1 cellular context compared by ENCODE assay signal in the genomic region with DNA sequence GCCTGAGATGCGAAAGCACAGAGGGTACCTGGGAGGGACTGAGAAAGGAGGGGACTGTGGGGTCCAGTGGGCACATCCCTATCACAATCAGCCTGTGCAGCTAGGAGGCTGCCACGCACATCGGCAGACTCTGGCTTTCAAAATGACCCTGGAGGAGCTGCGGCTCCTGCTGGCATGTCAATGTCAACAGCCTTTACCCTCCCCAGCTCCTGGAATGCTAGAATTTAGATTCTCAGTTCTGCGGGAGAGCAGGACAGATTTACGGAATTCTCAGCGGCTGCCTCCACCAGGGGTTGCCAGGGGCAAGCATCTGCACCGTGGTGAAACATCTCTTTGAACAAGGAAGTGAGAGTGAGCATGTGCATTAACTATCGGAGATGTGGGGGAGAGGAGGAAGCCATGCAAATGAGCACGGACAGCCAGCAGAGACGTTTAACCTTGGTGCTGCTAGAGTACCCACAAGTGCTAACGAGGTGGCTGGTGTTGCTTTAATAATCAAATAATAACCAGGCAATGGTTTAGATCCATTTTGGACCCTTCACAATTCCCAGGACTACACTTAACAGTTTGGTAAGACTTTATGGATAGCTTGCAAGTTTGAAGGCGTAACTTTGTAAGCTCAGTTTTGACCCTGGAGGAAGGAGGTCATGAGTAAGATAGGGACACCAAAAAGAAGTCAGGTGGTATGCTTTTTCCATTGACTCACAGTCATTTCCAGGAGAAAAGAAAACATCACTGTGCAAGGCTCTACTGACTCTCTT.
TF ChIP-seq lines count a peak whose summit lies in the region.

No MANE protein-coding gene starts in this region.

TF ChIP-seq in GM12878, 131 proteins besides CTCF, POLR2A, EP300 and RAD21 (continued from another document and continues in another):
- TF ChIP-seq, protein P1, sequence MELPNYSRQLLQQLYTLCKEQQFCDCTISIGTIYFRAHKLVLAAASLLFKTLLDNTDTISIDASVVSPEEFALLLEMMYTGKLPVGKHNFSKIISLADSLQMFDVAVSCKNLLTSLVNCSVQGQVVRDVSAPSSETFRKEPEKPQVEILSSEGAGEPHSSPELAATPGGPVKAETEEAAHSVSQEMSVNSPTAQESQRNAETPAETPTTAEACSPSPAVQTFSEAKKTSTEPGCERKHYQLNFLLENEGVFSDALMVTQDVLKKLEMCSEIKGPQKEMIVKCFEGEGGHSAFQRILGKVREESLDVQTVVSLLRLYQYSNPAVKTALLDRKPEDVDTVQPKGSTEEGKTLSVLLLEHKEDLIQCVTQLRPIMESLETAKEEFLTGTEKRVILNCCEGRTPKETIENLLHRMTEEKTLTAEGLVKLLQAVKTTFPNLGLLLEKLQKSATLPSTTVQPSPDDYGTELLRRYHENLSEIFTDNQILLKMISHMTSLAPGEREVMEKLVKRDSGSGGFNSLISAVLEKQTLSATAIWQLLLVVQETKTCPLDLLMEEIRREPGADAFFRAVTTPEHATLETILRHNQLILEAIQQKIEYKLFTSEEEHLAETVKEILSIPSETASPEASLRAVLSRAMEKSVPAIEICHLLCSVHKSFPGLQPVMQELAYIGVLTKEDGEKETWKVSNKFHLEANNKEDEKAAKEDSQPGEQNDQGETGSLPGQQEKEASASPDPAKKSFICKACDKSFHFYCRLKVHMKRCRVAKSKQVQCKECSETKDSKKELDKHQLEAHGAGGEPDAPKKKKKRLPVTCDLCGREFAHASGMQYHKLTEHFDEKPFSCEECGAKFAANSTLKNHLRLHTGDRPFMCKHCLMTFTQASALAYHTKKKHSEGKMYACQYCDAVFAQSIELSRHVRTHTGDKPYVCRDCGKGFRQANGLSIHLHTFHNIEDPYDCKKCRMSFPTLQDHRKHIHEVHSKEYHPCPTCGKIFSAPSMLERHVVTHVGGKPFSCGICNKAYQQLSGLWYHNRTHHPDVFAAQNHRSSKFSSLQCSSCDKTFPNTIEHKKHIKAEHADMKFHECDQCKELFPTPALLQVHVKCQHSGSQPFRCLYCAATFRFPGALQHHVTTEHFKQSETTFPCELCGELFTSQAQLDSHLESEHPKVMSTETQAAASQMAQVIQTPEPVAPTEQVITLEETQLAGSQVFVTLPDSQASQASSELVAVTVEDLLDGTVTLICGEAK (IDR thresholded peaks at IDR 0.05; ENCODE audit: borderline replicate concordance), result no peak; the same call in 1 of the 2 replicates
- TF ChIP-seq SRF (IDR thresholded peaks at IDR 0.05; ENCODE audit: low read depth in 2 of 2, low read length in 2 of 2) (no peak), SPI1 (IDR thresholded peaks at IDR 0.05; ENCODE audit: borderline replicate concordance, insufficient read depth, low read depth, low read length) (peak; percentile 98), NFIC (IDR thresholded peaks at IDR 0.05; ENCODE audit: low read depth, low read length) (peak; percentile 75; the same call in 1 of the 2 replicates), SMAD1 (IDR thresholded peaks at IDR 0.05; ENCODE audit: low read depth, partially characterized antibody) (no peak), CBX3 (IDR thresholded peaks at IDR 0.05; ENCODE audit: borderline replicate concordance, low read depth) (no peak), FOS (IDR thresholded peaks at IDR 0.05; ENCODE audit: borderline replicate concordance, extremely low read depth, insufficient read length) (no peak), MEF2B (IDR thresholded peaks at IDR 0.05; ENCODE audit: partially characterized antibody, poor library complexity, severe bottlenecking) (peak; percentile 28), BCL11A (IDR thresholded peaks at IDR 0.05; ENCODE audit: low read depth, low read length) (peak; percentile 80; the same call in 1 of the 2 replicates), SMC3 (IDR thresholded peaks at IDR 0.05; ENCODE audit: borderline replicate concordance, low read length) (peak; percentile 50; the same call in 1 of the 2 replicates), RB1 (IDR thresholded peaks at IDR 0.05; ENCODE audit: borderline replicate concordance) (no peak), RELB (IDR thresholded peaks at IDR 0.05; ENCODE audit: low read depth) (peak; percentile 56; the same call in 1 of the 2 replicates), SP1 (IDR thresholded peaks at IDR 0.05; ENCODE audit: low read depth, low read length) (peak; percentile 43), GABPA (IDR thresholded peaks at IDR 0.05; ENCODE audit: low read depth) (no peak), NR2F1 (conservative IDR thresholded peaks at IDR 0.05) (peak; percentile 92), ZNF207 (IDR thresholded peaks at IDR 0.05; ENCODE audit: borderline replicate concordance) (no peak; the same call in 1 of the 2 replicates), RFX5 (IDR thresholded peaks at IDR 0.05; ENCODE audit: low read depth, low read length) (no peak), ZSCAN29 (IDR thresholded peaks at IDR 0.05) (no peak), ZNF592 (IDR thresholded peaks at IDR 0.05) (no peak; the same call in 1 of the 2 replicates), NBN (IDR thresholded peaks at IDR 0.05) (peak; percentile 68; the same call in 1 of the 2 replicates), KDM1A (IDR thresholded peaks at IDR 0.05; ENCODE audit: borderline replicate concordance) (no peak), POLR2AphosphoS2 (IDR thresholded peaks at IDR 0.05; ENCODE audit: low read depth, low read length) (no peak), JUND (IDR thresholded peaks at IDR 0.05; ENCODE audit: low read depth, low read length) (no peak), CREM (IDR thresholded peaks at IDR 0.05; ENCODE audit: low read depth) (0 out of 2 replicates have a peak, but pooled peaks have one; percentile 54), HCFC1 (IDR thresholded peaks at IDR 0.05; ENCODE audit: low read length) (no peak), MLLT1 (IDR thresholded peaks at IDR 0.05) (peak; percentile 7; the same call in 1 of the 2 replicates), ZBED1 (IDR thresholded peaks at IDR 0.05; ENCODE audit: borderline replicate concordance) (peak; percentile 58; the same call in 1 of the 2 replicates), RBBP5 (conservative IDR thresholded peaks at IDR 0.05) (no peak)
- TF ChIP-seq, protein P2, sequence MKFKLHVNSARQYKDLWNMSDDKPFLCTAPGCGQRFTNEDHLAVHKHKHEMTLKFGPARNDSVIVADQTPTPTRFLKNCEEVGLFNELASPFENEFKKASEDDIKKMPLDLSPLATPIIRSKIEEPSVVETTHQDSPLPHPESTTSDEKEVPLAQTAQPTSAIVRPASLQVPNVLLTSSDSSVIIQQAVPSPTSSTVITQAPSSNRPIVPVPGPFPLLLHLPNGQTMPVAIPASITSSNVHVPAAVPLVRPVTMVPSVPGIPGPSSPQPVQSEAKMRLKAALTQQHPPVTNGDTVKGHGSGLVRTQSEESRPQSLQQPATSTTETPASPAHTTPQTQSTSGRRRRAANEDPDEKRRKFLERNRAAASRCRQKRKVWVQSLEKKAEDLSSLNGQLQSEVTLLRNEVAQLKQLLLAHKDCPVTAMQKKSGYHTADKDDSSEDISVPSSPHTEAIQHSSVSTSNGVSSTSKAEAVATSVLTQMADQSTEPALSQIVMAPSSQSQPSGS (IDR thresholded peaks at IDR 0.05; ENCODE audit: low read length), result peak; percentile 15; the same call in 1 of the 2 replicates
- TF ChIP-seq, protein P3, sequence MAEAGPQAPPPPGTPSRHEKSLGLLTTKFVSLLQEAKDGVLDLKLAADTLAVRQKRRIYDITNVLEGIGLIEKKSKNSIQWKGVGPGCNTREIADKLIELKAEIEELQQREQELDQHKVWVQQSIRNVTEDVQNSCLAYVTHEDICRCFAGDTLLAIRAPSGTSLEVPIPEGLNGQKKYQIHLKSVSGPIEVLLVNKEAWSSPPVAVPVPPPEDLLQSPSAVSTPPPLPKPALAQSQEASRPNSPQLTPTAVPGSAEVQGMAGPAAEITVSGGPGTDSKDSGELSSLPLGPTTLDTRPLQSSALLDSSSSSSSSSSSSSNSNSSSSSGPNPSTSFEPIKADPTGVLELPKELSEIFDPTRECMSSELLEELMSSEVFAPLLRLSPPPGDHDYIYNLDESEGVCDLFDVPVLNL (IDR thresholded peaks at IDR 0.05; ENCODE audit: low read depth, low read length), result no peak
- TF ChIP-seq, protein P4, sequence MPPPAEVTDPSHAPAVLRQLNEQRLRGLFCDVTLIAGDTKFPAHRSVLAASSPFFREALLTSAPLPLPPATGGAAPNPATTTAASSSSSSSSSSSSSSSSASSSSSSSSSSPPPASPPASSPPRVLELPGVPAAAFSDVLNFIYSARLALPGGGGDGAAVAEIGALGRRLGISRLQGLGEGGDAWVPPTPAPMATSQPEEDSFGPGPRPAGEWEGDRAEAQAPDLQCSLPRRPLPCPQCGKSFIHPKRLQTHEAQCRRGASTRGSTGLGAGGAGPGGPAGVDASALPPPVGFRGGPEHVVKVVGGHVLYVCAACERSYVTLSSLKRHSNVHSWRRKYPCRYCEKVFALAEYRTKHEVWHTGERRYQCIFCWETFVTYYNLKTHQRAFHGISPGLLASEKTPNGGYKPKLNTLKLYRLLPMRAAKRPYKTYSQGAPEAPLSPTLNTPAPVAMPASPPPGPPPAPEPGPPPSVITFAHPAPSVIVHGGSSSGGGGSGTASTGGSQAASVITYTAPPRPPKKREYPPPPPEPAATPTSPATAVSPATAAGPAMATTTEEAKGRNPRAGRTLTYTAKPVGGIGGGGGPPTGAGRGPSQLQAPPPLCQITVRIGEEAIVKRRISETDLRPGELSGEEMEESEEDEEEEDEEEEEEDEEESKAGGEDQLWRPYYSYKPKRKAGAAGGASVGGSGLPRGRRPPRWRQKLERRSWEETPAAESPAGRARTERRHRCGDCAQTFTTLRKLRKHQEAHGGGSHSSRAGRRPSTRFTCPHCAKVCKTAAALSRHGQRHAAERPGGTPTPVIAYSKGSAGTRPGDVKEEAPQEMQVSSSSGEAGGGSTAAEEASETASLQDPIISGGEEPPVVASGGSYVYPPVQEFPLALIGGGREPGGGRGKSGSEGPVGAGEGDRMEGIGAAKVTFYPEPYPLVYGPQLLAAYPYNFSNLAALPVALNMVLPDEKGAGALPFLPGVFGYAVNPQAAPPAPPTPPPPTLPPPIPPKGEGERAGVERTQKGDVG (CRISPR knock-in tag; IDR thresholded peaks at IDR 0.05), result no peak
- TF ChIP-seq, protein P5, sequence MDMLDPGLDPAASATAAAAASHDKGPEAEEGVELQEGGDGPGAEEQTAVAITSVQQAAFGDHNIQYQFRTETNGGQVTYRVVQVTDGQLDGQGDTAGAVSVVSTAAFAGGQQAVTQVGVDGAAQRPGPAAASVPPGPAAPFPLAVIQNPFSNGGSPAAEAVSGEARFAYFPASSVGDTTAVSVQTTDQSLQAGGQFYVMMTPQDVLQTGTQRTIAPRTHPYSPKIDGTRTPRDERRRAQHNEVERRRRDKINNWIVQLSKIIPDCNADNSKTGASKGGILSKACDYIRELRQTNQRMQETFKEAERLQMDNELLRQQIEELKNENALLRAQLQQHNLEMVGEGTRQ (IDR thresholded peaks at IDR 0.05; ENCODE audit: borderline replicate concordance, low read depth, low read length), result no peak; the same call in 1 of the 2 replicates
